In the genomic region with DNA sequence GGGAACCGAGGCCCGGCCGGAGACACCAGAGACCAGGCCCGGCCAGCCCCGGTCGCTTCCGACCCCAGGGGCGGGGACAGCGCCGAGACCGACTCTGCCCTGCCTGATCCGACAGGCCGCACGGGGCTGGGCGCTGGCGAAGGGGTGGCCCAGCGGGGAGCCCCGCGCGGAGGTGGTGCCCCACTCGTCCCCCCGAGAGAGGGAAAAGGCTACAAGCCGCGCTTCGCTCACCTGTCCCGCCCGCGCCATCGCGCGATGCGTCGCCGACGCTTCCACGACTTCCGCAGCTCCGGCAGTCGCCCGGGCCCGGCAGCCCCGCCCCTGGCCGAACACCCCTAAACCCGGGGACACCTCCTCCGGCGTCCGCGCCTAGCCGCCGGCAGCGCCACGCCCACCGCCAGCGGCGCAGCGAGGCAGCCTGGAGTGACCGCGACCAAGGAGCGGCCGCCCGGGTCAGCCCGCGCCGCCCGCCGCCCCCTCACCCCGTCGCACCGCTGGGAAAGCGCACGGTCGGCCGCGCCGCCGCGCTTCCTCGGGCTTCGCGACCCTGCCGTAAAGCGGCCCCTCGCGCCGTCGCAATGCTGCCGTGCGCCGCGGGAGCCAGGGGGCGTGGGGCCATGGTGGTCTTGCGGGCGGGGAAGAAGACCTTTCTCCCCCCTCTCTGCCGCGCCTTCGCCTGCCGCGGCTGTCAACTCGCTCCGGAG, we compare ENCODE assay signal across 8 cellular contexts. TPM values are rescaled to one million over a fixed set of nuclear protein-coding genes. Genes with fewer than 3 reads are reported as not detected.
DNase-seq lines count a peak whose midpoint lies in the region; ATAC-seq, FAIRE-seq and TF ChIP-seq lines count a peak whose summit lies in the region.

BAG5 (minus strand) TSS at position 273 of the 704 bp plus-strand sequence. CDS start 1,493 bp downstream, outside the sequence.
COA8 (plus strand) TSS at position 576 of the 704 bp plus-strand sequence; CDS start at position 618, 42 bp downstream.

- intact Hi-C loops in activated naive CD4-positive, alpha-beta T cell treated with anti-CD3 and anti-CD28 coated beads for 36 hours (cut with micrococcal nuclease) = loop anchor here (2.0 to 5.0 kb wide), 5 partner anchors 34 to 360 kb away; partner anchors contain the start of genes KLC1, MARK3, TRMT61A and XRCC3

- H3K27ac ChIP-seq in SK-N-MC (peak within 1 kb of the TSS; percentile 97), gastroesophageal sphincter (peak within 1 kb of the TSS; percentile 89 to 99 (median 95)), substantia nigra (ENCODE audit: low read depth, low read length, poor library complexity, severe bottlenecking) (peak within 1 kb of the TSS; percentile 90)

- H3K9me3 ChIP-seq in SK-N-MC (ENCODE audit: low read depth, low read length) (no peaks in the 10 kb centered on the region), gastroesophageal sphincter (no peaks in the 10 kb centered on the region)

- no CpG with 5 or more reads among the region's 100 CpGs for WGBS in gastroesophageal sphincter (ENCODE audit: low coverage in 1 of 2), 2 donors

- no peaks in the 10 kb centered on the region for H3K9me3 Mint-ChIP-seq in activated naive CD4-positive, alpha-beta T cell treated with anti-CD3 and anti-CD28 coated beads for 36 hours

- TF ChIP-seq CTCF in gastroesophageal sphincter (IDR thresholded peaks at IDR 0.05) = peak in 3 of 4 experiments; percentile 24 to 52 (median 29)

- H3K4me3 ChIP-seq in SK-N-MC = peak within 1 kb of the TSS; percentile 94
- H3K4me3 ChIP-seq in gastroesophageal sphincter = peak within 1 kb of the TSS; percentile 62 to 76

- peak within 1 kb of the TSS; percentile 89 for H3K4me3 Mint-ChIP-seq in activated naive CD4-positive, alpha-beta T cell treated with anti-CD3 and anti-CD28 coated beads for 36 hours

- H3K9ac ChIP-seq in SK-N-MC (ENCODE audit: insufficient read length) = peak within 1 kb of the TSS; percentile 94

- H3K36me3 ChIP-seq in SK-N-MC (ENCODE audit: insufficient read depth, low read length) (peaks cover 24% of the 10 kb centered on the region), gastroesophageal sphincter (peaks cover 0 to 16% of the 10 kb centered on the region in 2 donors)

- peak within 1 kb of the TSS; percentile 91 for H3K27ac Mint-ChIP-seq in activated naive CD4-positive, alpha-beta T cell treated with anti-CD3 and anti-CD28 coated beads for 36 hours

- H3K27me3 Mint-ChIP-seq in activated naive CD4-positive, alpha-beta T cell treated with anti-CD3 and anti-CD28 coated beads for 36 hours (ENCODE audit: low read depth) = no peaks in the 10 kb centered on the region

- TF ChIP-seq EP300 in gastroesophageal sphincter (IDR thresholded peaks at IDR 0.05) = no peak

- TF ChIP-seq POLR2A in H54 (IDR thresholded peaks at IDR 0.05; ENCODE audit: low read depth, low read length) = peak; percentile 55
- peak; percentile 81 to 82 for TF ChIP-seq POLR2A in gastroesophageal sphincter (IDR thresholded peaks at IDR 0.05)

- H3K27me3 ChIP-seq in gastroesophageal sphincter = no peaks in the 10 kb centered on the region

- H3K36me3 Mint-ChIP-seq in activated naive CD4-positive, alpha-beta T cell treated with anti-CD3 and anti-CD28 coated beads for 36 hours (ENCODE audit: low read depth) = peaks cover 21% of the 10 kb centered on the region

- no peak for FAIRE-seq in H54 (lab: Jason Lieb, UNC)

- peaks cover 9 to 87% (median 40%) of the 10 kb centered on the region in 3 donors for H3K4me1 ChIP-seq in gastroesophageal sphincter

- CTCF ChIA-PET in activated naive CD4-positive, alpha-beta T cell treated with anti-CD3 and anti-CD28 coated beads for 36 hours (lab: Charles Lee) = interaction anchor here (1.4 to 1.6 kb wide), 3 partner anchors 11 to 61 kb away, joined by 3 to 8 read pairs (median 4); no protein-coding TSS in a partner anchor

- DNase-seq in GDM1 (lab: John Stamatoyannopoulos, UW) = peak; percentile 89
- peak; percentile 91 for DNase-seq in H54 (ENCODE audit: insufficient read length, low spot score)
- DNase-seq in M059J (ENCODE audit: low read depth) = peak; percentile 69
- no peak for DNase-seq in SK-N-MC (ENCODE audit: low read depth, low spot score)
- DNase-seq in activated naive CD4-positive, alpha-beta T cell treated with anti-CD3 and anti-CD28 coated beads for 36 hours = peak; percentile 90
- DNase-seq in nucleus accumbens (lab: John Stamatoyannopoulos, UW) = peak in 55 of 56 donors; percentile 14 to 97 (median 85)
- DNase-seq in substantia nigra (lab: John Stamatoyannopoulos, UW) = peak in 47 of 49 donors; percentile 53 to 94 (median 86)

- H3K4me1 Mint-ChIP-seq in activated naive CD4-positive, alpha-beta T cell treated with anti-CD3 and anti-CD28 coated beads for 36 hours (ENCODE audit: low read depth) = peaks cover 65% of the 10 kb centered on the region

- ATAC-seq in gastroesophageal sphincter = peak; percentile 79

RNA-seq across cellular contexts. Expression of gene BAG5, which starts in this region (rescaled TPM):
- 18.6 and 22.6 TPM in 2 replicates for total RNA-seq in M059J (2014; rRNA removed; shearing (Covaris generic))
- total RNA-seq in activated naive CD4-positive, alpha-beta T cell treated with anti-CD3 and anti-CD28 coated beads for 36 hours = 10 to 100 TPM; 15.5 to 16.6 TPM
- total RNA-seq in gastroesophageal sphincter = 10 to 100 TPM; 31.1 to 41.3 (median 38.5) TPM

RNA-seq across cellular contexts. Expression of gene COA8, which starts in this region (rescaled TPM):
- 17.7 and 30.7 TPM in 2 replicates for total RNA-seq in M059J (2014; rRNA removed; shearing (Covaris generic))
- 10 to 100 TPM; 36.8 to 48.4 TPM for total RNA-seq in activated naive CD4-positive, alpha-beta T cell treated with anti-CD3 and anti-CD28 coated beads for 36 hours
- 10 to 100 TPM; 25.8 to 41.4 (median 28.4) TPM for total RNA-seq in gastroesophageal sphincter
